9 cellular contexts compared by ENCODE assay signal in genomic region chr18:63949068-63949737, GRCh38. TPM values are rescaled to one million over a fixed set of nuclear protein-coding genes. Genes with fewer than 3 reads are reported as not detected.
A peak's percentile ranks its signal among the peaks of the same experiment; 100 is the strongest.
DNase-seq lines count a peak whose midpoint lies in the region; ATAC-seq, FAIRE-seq and TF ChIP-seq lines count a peak whose summit lies in the region.
"Had no signal": no experiment of that assay in that cellular context is flagged by ENCODE, and none has a peak within 500 bp of the region (broad histone marks: within the 10 kb centered on the region; RNA-seq: fewer than 3 reads in every experiment).

TSS of gene HMSD (plus strand) at chr18:63949301. CDS start at chr18:63953456, 4,155 bp downstream.

- WGBS in prostate gland, result 16% methylated on average over 35 of the region's 35 CpGs

- peaks cover 0 to 7% of the 10 kb centered on the region in 2 donors for H3K9me3 ChIP-seq in breast epithelium
- H3K9me3 ChIP-seq in prostate gland, result no peaks in the 10 kb centered on the region
- H3K9me3 ChIP-seq: adrenal gland had no signal

- H3K4me3 ChIP-seq in breast epithelium (peak within 1 kb of the TSS; percentile 10 to 56 (median 25)), prostate gland (no peak within 1 kb of the TSS)
- H3K4me3 ChIP-seq: adrenal gland had no signal

- H3K9me3 Mint-ChIP-seq in T-cell, result peaks cover 0 to 6% (median 0%) of the 10 kb centered on the region in 3 donors

- H3K4me1 ChIP-seq in breast epithelium (no peaks in the 10 kb centered on the region), prostate gland (replicated peaks) (no peaks in the 10 kb centered on the region)

- H3K27ac ChIP-seq in breast epithelium (no peak within 1 kb of the TSS), layer of hippocampus (ENCODE audit: low read depth, low read length) (peak within 1 kb of the TSS; percentile 59), prostate gland (no peak within 1 kb of the TSS)
- H3K27ac ChIP-seq: adrenal gland had no signal

- peaks cover 13 to 28% (median 26%) of the 10 kb centered on the region in 3 donors for H3K4me1 Mint-ChIP-seq in T-cell

- peak; percentile 85 for ATAC-seq in GM21447 (IDR thresholded peaks at IDR 0.05; ENCODE audit: unreplicated experiment)
- ATAC-seq in T-cell (replicated peaks in 1 of 4), result peak; percentile 77 to 97 (median 84)

- TF ChIP-seq CTCF in breast epithelium (IDR thresholded peaks at IDR 0.05) (no peak), prostate gland (IDR thresholded peaks at IDR 0.05) (peak in 1 of 4 experiments; percentile 38)

- H3K4me3 Mint-ChIP-seq in T-cell, result peak within 1 kb of the TSS; percentile 53 to 61 (median 60)

- no peaks in the 10 kb centered on the region for H3K36me3 ChIP-seq in breast epithelium
- no peaks in the 10 kb centered on the region for H3K36me3 ChIP-seq in prostate gland
- H3K36me3 ChIP-seq: adrenal gland had no signal

- no peak within 1 kb of the TSS for H3K27ac Mint-ChIP-seq in T-cell

- POLR2A ChIA-PET in T-cell (lab: Charles Lee), result no interaction called here

- no peaks in the 10 kb centered on the region for H3K36me3 Mint-ChIP-seq in T-cell

- TF ChIP-seq POLR2A in breast epithelium (IDR thresholded peaks at IDR 0.05) (no peak), prostate gland (IDR thresholded peaks at IDR 0.05) (no peak)

- intact Hi-C loops in breast epithelium (cut with DNase I; ENCODE audit: low total_unique reads), result no loop called here
- intact Hi-C loops in prostate gland (cut with DNase I), result no loop called here

- H3K27me3 Mint-ChIP-seq in T-cell, result peaks cover 22 to 28% of the 10 kb centered on the region in 2 donors

- CTCF ChIA-PET in T-cell (lab: Charles Lee), result interaction anchor here in 1 of 2 donors (0.8 kb wide), 1 partner anchor 31 kb away, joined by 3 read pairs; no protein-coding TSS in a partner anchor

- no peaks in the 10 kb centered on the region for H3K27me3 ChIP-seq in breast epithelium
- no peaks in the 10 kb centered on the region for H3K27me3 ChIP-seq in layer of hippocampus (ENCODE audit: control insufficient read depth, insufficient read depth, low read length)
- H3K27me3 ChIP-seq in prostate gland (replicated peaks; ENCODE audit: insufficient read depth), result no peaks in the 10 kb centered on the region

- DNase-seq in ELF-1 (ENCODE audit: low read depth, low spot score) (peak; percentile 81), HTR-8/SVneo (ENCODE audit: insufficient read length, low spot score) (peak; percentile 34), T-cell (peak in 26 of 34 experiments; percentile 5 to 50 (median 28)), breast epithelium (ENCODE audit: low spot score in 2 of 2) (no peak), prostate gland (ENCODE audit: low spot score) (no peak)
- DNase-seq in stimulated activated CD4-positive, alpha-beta T cell treated with anti-CD3 and anti-CD28 coated beads, Interleukin-4, amount 100 ng/mL, for 24 hours, result peak; percentile 60

- no peak for FAIRE-seq in HTR-8/SVneo (lab: Jason Lieb, UNC)

RNA-seq across cellular contexts. Expression of gene HMSD, which starts in this region (rescaled TPM):
- total RNA-seq in T-cell (1 to 10 TPM in 2 of 5 donors, under 1 TPM in 1, not detected in 2; 0.53 to 1.8 (median 1.6) TPM), breast epithelium (under 1 TPM in 1 of 3 donors, not detected in 2; 0.29 TPM), prostate gland (not detected)

Comparison
In these comparisons a context has a peak if more than half of its experiments do, and no peak if none do; other contexts are left out.
1. DNase-seq: peak in ELF-1 (single experiment), HTR-8/SVneo (single experiment), T-cell (26 of 34) and stimulated activated CD4-positive, alpha-beta T cell treated with anti-CD3 and anti-CD28 coated beads, Interleukin-4, amount 100 ng/mL, for 24 hours (single experiment); none in breast epithelium (0 of 2) and prostate gland (single experiment).
2. H3K4me3 ChIP-seq: peak in breast epithelium (3 of 3); none in prostate gland (0 of 2).